3 cellular contexts compared by ENCODE assay signal in the genomic region with DNA sequence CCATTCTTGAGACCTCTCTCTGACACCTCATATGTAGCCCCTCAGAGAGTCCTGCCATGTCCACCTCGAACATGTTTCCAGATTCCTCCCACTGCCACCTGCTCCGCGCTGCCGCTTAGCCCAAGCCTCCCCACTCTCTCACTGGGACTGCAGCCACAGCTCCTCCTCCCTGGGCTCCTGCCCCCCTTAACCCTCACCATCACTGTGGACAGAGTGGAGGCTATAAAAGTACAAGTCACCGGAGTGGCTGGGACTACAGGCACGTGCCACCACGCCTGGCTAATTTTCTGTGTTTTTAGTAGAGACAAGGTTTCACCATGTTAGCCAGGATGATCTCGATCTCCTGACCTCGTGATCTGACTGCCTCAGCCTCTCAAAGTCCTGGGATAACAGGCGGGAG.
A peak's percentile ranks its signal among the peaks of the same experiment; 100 is the strongest.
TF ChIP-seq lines count a peak whose summit lies in the region.

No MANE protein-coding gene starts in this region.

TF ChIP-seq in A549, 52 proteins besides CTCF, POLR2A, EP300 and RAD21 (continued from another document):
- TF ChIP-seq JUN (IDR thresholded peaks at IDR 0.05) = no peak
- TF ChIP-seq HOXB13 (CRISPR knock-in tag; IDR thresholded peaks at IDR 0.05; ENCODE audit: low read depth) = no peak
- TF ChIP-seq ESRRA (IDR thresholded peaks at IDR 0.05; ENCODE audit: borderline replicate concordance, low read length) = no peak
- TF ChIP-seq SMC3 (IDR thresholded peaks at IDR 0.05) = no peak
- TF ChIP-seq, protein P1, sequence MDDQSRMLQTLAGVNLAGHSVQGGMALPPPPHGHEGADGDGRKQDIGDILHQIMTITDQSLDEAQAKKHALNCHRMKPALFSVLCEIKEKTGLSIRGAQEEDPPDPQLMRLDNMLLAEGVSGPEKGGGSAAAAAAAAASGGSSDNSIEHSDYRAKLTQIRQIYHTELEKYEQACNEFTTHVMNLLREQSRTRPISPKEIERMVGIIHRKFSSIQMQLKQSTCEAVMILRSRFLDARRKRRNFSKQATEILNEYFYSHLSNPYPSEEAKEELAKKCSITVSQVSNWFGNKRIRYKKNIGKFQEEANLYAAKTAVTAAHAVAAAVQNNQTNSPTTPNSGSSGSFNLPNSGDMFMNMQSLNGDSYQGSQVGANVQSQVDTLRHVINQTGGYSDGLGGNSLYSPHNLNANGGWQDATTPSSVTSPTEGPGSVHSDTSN (IDR thresholded peaks at IDR 0.05) = no peak
- TF ChIP-seq, protein P2, sequence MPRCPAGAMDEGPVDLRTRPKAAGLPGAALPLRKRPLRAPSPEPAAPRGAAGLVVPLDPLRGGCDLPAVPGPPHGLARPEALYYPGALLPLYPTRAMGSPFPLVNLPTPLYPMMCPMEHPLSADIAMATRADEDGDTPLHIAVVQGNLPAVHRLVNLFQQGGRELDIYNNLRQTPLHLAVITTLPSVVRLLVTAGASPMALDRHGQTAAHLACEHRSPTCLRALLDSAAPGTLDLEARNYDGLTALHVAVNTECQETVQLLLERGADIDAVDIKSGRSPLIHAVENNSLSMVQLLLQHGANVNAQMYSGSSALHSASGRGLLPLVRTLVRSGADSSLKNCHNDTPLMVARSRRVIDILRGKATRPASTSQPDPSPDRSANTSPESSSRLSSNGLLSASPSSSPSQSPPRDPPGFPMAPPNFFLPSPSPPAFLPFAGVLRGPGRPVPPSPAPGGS (IDR thresholded peaks at IDR 0.05) = no peak
- no peak for TF ChIP-seq CEBPB (IDR thresholded peaks at IDR 0.05)
- TF ChIP-seq HOXB5 (CRISPR knock-in tag; IDR thresholded peaks at IDR 0.05) = no peak
- no peak for TF ChIP-seq RFX5 (IDR thresholded peaks at IDR 0.05)
- TF ChIP-seq KDM5A (IDR thresholded peaks at IDR 0.05) = no peak
- TF ChIP-seq MAZ (IDR thresholded peaks at IDR 0.05; ENCODE audit: borderline replicate concordance, low read depth, low read length) = no peak
- TF ChIP-seq BHLHE40 (IDR thresholded peaks at IDR 0.05; ENCODE audit: low read depth, low read length) = no peak
TF ChIP-seq in A549: peak in this region for 0.

TF ChIP-seq in K562, 482 proteins besides CTCF, POLR2A, EP300 and RAD21:
- TF ChIP-seq, protein P3, sequence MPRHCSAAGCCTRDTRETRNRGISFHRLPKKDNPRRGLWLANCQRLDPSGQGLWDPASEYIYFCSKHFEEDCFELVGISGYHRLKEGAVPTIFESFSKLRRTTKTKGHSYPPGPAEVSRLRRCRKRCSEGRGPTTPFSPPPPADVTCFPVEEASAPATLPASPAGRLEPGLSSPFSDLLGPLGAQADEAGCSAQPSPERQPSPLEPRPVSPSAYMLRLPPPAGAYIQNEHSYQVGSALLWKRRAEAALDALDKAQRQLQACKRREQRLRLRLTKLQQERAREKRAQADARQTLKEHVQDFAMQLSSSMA (CRISPR knock-in tag; IDR thresholded peaks at IDR 0.05) = no peak
- TF ChIP-seq, protein P4, sequence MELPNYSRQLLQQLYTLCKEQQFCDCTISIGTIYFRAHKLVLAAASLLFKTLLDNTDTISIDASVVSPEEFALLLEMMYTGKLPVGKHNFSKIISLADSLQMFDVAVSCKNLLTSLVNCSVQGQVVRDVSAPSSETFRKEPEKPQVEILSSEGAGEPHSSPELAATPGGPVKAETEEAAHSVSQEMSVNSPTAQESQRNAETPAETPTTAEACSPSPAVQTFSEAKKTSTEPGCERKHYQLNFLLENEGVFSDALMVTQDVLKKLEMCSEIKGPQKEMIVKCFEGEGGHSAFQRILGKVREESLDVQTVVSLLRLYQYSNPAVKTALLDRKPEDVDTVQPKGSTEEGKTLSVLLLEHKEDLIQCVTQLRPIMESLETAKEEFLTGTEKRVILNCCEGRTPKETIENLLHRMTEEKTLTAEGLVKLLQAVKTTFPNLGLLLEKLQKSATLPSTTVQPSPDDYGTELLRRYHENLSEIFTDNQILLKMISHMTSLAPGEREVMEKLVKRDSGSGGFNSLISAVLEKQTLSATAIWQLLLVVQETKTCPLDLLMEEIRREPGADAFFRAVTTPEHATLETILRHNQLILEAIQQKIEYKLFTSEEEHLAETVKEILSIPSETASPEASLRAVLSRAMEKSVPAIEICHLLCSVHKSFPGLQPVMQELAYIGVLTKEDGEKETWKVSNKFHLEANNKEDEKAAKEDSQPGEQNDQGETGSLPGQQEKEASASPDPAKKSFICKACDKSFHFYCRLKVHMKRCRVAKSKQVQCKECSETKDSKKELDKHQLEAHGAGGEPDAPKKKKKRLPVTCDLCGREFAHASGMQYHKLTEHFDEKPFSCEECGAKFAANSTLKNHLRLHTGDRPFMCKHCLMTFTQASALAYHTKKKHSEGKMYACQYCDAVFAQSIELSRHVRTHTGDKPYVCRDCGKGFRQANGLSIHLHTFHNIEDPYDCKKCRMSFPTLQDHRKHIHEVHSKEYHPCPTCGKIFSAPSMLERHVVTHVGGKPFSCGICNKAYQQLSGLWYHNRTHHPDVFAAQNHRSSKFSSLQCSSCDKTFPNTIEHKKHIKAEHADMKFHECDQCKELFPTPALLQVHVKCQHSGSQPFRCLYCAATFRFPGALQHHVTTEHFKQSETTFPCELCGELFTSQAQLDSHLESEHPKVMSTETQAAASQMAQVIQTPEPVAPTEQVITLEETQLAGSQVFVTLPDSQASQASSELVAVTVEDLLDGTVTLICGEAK (IDR thresholded peaks at IDR 0.05) = no peak
- TF ChIP-seq, protein P4 (CRISPR knock-in tag; IDR thresholded peaks at IDR 0.05) = no peak
- TF ChIP-seq BHLHE40 (IDR thresholded peaks at IDR 0.05; ENCODE audit: low read length) = 0 out of 2 replicates have a peak, but pooled peaks have one; percentile 17
- no peak for TF ChIP-seq PTBP1 (IDR thresholded peaks at IDR 0.05; ENCODE audit: low read depth, low read length)

TF ChIP-seq in neural cell, 6 proteins besides CTCF, POLR2A, EP300 and RAD21 (continued from another document):
- TF ChIP-seq, protein P5, sequence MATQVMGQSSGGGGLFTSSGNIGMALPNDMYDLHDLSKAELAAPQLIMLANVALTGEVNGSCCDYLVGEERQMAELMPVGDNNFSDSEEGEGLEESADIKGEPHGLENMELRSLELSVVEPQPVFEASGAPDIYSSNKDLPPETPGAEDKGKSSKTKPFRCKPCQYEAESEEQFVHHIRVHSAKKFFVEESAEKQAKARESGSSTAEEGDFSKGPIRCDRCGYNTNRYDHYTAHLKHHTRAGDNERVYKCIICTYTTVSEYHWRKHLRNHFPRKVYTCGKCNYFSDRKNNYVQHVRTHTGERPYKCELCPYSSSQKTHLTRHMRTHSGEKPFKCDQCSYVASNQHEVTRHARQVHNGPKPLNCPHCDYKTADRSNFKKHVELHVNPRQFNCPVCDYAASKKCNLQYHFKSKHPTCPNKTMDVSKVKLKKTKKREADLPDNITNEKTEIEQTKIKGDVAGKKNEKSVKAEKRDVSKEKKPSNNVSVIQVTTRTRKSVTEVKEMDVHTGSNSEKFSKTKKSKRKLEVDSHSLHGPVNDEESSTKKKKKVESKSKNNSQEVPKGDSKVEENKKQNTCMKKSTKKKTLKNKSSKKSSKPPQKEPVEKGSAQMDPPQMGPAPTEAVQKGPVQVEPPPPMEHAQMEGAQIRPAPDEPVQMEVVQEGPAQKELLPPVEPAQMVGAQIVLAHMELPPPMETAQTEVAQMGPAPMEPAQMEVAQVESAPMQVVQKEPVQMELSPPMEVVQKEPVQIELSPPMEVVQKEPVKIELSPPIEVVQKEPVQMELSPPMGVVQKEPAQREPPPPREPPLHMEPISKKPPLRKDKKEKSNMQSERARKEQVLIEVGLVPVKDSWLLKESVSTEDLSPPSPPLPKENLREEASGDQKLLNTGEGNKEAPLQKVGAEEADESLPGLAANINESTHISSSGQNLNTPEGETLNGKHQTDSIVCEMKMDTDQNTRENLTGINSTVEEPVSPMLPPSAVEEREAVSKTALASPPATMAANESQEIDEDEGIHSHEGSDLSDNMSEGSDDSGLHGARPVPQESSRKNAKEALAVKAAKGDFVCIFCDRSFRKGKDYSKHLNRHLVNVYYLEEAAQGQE (IDR thresholded peaks at IDR 0.05; ENCODE audit: borderline replicate concordance) = no peak
- TF ChIP-seq EZH2 (IDR thresholded peaks at IDR 0.05; ENCODE audit: borderline replicate concordance, insufficient read depth, low read length, poor library complexity, severe bottlenecking) (no peak), MXI1 (conservative IDR thresholded peaks at IDR 0.05; ENCODE audit: poor library complexity, severe bottlenecking) (no peak)
